8 cellular contexts compared by ENCODE assay signal in the genomic region with DNA sequence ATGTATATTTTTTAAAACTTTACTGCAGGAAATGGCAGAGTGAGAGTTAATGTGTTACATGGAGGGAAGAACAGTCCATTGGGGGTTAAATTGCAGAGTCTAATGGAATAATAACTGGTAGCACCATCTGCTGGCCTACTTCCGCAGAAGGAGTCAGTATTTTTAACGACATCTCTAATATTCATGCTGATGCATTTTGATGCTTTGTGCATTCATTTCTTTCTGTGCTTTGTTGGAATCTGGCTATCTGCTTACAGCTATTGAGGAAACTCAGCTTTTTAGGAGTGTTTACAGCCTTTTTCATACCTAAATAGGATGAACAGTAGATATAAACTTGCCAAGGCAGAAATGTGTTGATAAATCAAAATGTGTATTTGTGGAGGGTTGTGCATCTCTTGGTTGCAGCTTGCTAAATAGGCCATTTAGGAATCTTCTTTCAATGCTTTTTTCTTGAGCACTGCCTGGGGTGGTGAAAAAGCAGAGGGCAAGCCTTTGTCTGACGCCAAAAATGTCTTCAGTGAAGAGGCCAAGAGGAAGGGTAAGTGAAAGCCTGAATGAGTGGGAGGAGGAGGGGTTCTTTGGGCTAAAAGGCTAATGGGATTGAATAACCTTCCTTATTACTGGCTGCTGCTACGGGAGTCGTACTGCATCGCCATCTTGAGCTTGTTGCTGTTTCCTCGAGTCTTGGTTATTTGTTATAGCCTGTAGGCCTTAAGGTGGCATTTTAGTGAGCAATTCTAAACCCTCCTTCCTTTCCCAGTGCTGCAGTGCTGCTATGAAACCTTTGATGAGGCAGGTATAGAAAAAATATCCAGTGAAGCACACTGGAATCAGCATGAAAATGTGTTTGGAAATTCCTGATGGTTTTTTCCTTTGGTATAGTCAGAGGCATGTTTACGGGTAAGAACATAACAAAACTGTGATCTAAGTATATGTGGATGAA.
DNase-seq lines count a peak whose midpoint lies in the region; ATAC-seq and TF ChIP-seq lines count a peak whose summit lies in the region.

No MANE protein-coding gene starts in this region.

- peak; percentile 63 for ATAC-seq in GM18858 (IDR thresholded peaks at IDR 0.05; ENCODE audit: unreplicated experiment)
- ATAC-seq in HG02981 (IDR thresholded peaks at IDR 0.05; ENCODE audit: unreplicated experiment): peak; percentile 79
- ATAC-seq in upper lobe of right lung: peak; percentile 99

- DNase-seq in NCI-H187 (lab: John Stamatoyannopoulos, UW) (peak; percentile 56 to 57), erythroblast (lab: John Stamatoyannopoulos, UW) (peak; percentile 89 to 91), middle frontal gyrus (ENCODE audit: extremely low spot score, low spot score) (peak; percentile 56), upper lobe of right lung (no peak)
- no peak for DNase-seq in T-helper 2 cell treated with Interferon-gamma antibody and Interleukin-4, amounts not matched to agents 5 μg/mL and 100 μg/mL, for 36 hours (ENCODE audit: low spot score)

- H3K4me3 ChIP-seq in BLaER1 (peak overlapping the region; percentile 71), upper lobe of right lung (peak overlapping the region; percentile 56)

- intact Hi-C loops in upper lobe of right lung (cut with DNase I): no loop called here

- peaks cover 12% of the 10 kb centered on the region for H4K20me1 ChIP-seq in BLaER1

- peak overlapping the region; percentile 75 for H3K4me3 Mint-ChIP-seq in T-helper 2 cell treated with Interferon-gamma antibody and Interleukin-4, amounts not matched to agents 5 μg/mL and 100 μg/mL, for 36 hours

- H3K27ac ChIP-seq in BLaER1 (peak overlapping the region; percentile 94), upper lobe of right lung (peak overlapping the region; percentile 93)

- H3K4me1 Mint-ChIP-seq in T-helper 2 cell treated with Interferon-gamma antibody and Interleukin-4, amounts not matched to agents 5 μg/mL and 100 μg/mL, for 36 hours (ENCODE audit: low read depth): peaks cover 9% of the 10 kb centered on the region

- H3K9me3 ChIP-seq in BLaER1 (peaks cover 6% of the 10 kb centered on the region), upper lobe of right lung (no peaks in the 10 kb centered on the region)

- no peaks in the 10 kb centered on the region for H3K27me3 ChIP-seq in BLaER1
- H3K27me3 ChIP-seq in upper lobe of right lung: no peaks in the 10 kb centered on the region

- H3K27ac Mint-ChIP-seq in T-helper 2 cell treated with Interferon-gamma antibody and Interleukin-4, amounts not matched to agents 5 μg/mL and 100 μg/mL, for 36 hours: peak overlapping the region; percentile 87

- no peaks in the 10 kb centered on the region for H3K9me3 Mint-ChIP-seq in T-helper 2 cell treated with Interferon-gamma antibody and Interleukin-4, amounts not matched to agents 5 μg/mL and 100 μg/mL, for 36 hours

- H3K36me3 ChIP-seq in BLaER1 (peaks cover 12% of the 10 kb centered on the region), upper lobe of right lung (no peaks in the 10 kb centered on the region)

- peak overlapping the region; percentile 93 for H3K9ac ChIP-seq in BLaER1

- H3K4me1 ChIP-seq in BLaER1: peaks cover 30% of the 10 kb centered on the region
- H3K4me1 ChIP-seq in upper lobe of right lung: peaks cover 42% of the 10 kb centered on the region

- peak; percentile 59 for TF ChIP-seq CTCF in upper lobe of right lung (IDR thresholded peaks at IDR 0.05)

- peak overlapping the region; percentile 94 for H3K4me2 ChIP-seq in BLaER1

- H3K36me3 Mint-ChIP-seq in T-helper 2 cell treated with Interferon-gamma antibody and Interleukin-4, amounts not matched to agents 5 μg/mL and 100 μg/mL, for 36 hours (ENCODE audit: low read depth): peaks cover 3% of the 10 kb centered on the region

- TF ChIP-seq POLR2A in erythroblast (IDR thresholded peaks at IDR 0.05; ENCODE audit: low read length): peak; percentile 84

- H3K27me3 Mint-ChIP-seq in T-helper 2 cell treated with Interferon-gamma antibody and Interleukin-4, amounts not matched to agents 5 μg/mL and 100 μg/mL, for 36 hours (ENCODE audit: low read depth): no peaks in the 10 kb centered on the region

Comparison
In these comparisons a context has a peak if more than half of its experiments do, and no peak if none do; other contexts are left out.
1. DNase-seq: peak in NCI-H187 (2 of 2), erythroblast (2 of 2) and middle frontal gyrus (single experiment); none in T-helper 2 cell treated with Interferon-gamma antibody and Interleukin-4, amounts not matched to agents 5 μg/mL and 100 μg/mL, for 36 hours (single experiment) and upper lobe of right lung (single experiment).
2. Peak in every context shown above with its lines, with median percentiles within 50 percentile points of each other: ATAC-seq.